Comparison of ENCODE assay signal across 8 cellular contexts in genomic region chr17:49677933-49678847, GRCh38. TPM values are rescaled to one million over a fixed set of nuclear protein-coding genes. Genes with fewer than 3 reads are reported as not detected.
DNase-seq lines count a peak whose midpoint lies in the region; ATAC-seq, FAIRE-seq and TF ChIP-seq lines count a peak whose summit lies in the region.

Gene SPOP (minus strand): TSS chr17:49678097. CDS start chr17:49622810, 55,287 bp downstream.

- peaks cover 3% of the 10 kb centered on the region; the same call in 1 of the 2 replicates for H4K20me1 ChIP-seq in OCI-LY1 (ENCODE audit: insufficient read depth, low read length)

- POLR2A ChIA-PET in Caco-2 (lab: Charles Lee), result interaction anchor here (0.5 to 1.0 kb wide), 4 partner anchors 14 to 264 kb away, joined by 3 to 8 read pairs (median 4); partner anchors contain the start of genes PHB1 and SLC35B1

- H3K27me3 ChIP-seq in Caco-2 (replicated peaks; ENCODE audit: control insufficient read depth, insufficient read depth, low read length), result no peaks in the 10 kb centered on the region
- H3K27me3 ChIP-seq in HUES64 (ENCODE audit: insufficient read depth, low read length), result no peaks in the 10 kb centered on the region
- H3K27me3 ChIP-seq in OCI-LY1 (ENCODE audit: insufficient read depth, low read length), result no peaks in the 10 kb centered on the region

- peak within 1 kb of the TSS; percentile 81 for H3K9ac ChIP-seq in HUES64 (ENCODE audit: low read depth, low read length)
- peak within 1 kb of the TSS; percentile 78 for H3K9ac ChIP-seq in OCI-LY1 (ENCODE audit: low read length)

- DNase-seq in Caco-2 (peak; percentile 100), mesothelial cell of epicardium (ENCODE audit: low spot score in 2 of 2, unreplicated experiment in 2 of 2) (peak; percentile 97 to 99)
- peak; percentile 98 for DNase-seq in activated CD8-positive, alpha-beta memory T cell treated with anti-CD3 and anti-CD28 coated beads, Interleukin-2, amount 50 U/mL, for 4 hours
- DNase-seq in stimulated activated CD8-positive, alpha-beta memory T cell treated with anti-CD3 and anti-CD28 coated beads, Interleukin-15, amount 100 ng/mL, for 48 hours (ENCODE audit: low read depth in 2 of 2), result peak; percentile 97 to 98

- H3K27me3 Mint-ChIP-seq in Caco-2 (ENCODE audit: insufficient read depth, unreplicated experiment) (no peaks in the 10 kb centered on the region), mesothelial cell of epicardium (ENCODE audit: low read depth) (peaks cover 3% of the 10 kb centered on the region)

- H3K36me3 ChIP-seq in Caco-2 (ENCODE audit: control insufficient read depth, insufficient read depth, low read length) (no peaks in the 10 kb centered on the region), HUES64 (ENCODE audit: insufficient read depth, low read length) (peaks cover 10% of the 10 kb centered on the region; the same call in 1 of the 2 replicates), OCI-LY1 (ENCODE audit: insufficient read depth, low read length) (peaks cover 19% of the 10 kb centered on the region; the same call in 1 of the 2 replicates)

- peak; percentile 63 for FAIRE-seq in endometrium (lab: Jason Lieb, UNC)

- H3K4me1 ChIP-seq in Caco-2, result peaks cover 5% of the 10 kb centered on the region; the same call in 1 of the 2 replicates
- H3K4me1 ChIP-seq in HUES64 (ENCODE audit: insufficient read depth, low read length), result peaks cover 13% of the 10 kb centered on the region
- H3K4me1 ChIP-seq in OCI-LY1 (ENCODE audit: insufficient read depth, low read length, severe bottlenecking), result peaks cover 25% of the 10 kb centered on the region

- ATAC-seq in GM21423 (IDR thresholded peaks at IDR 0.05; ENCODE audit: unreplicated experiment), result peak; percentile 80

- no TSS peak for BruUV-seq in Caco-2 (replicated peaks; lab: Mats Ljungman, UMichigan)

- peaks cover 5% of the 10 kb centered on the region; the same call in 1 of the 2 replicates for H3F3A ChIP-seq in OCI-LY1 (ENCODE audit: insufficient read depth, low read length)

- H3K9me3 Mint-ChIP-seq in Caco-2 (ENCODE audit: unreplicated experiment) (no peaks in the 10 kb centered on the region), mesothelial cell of epicardium (peaks cover 4% of the 10 kb centered on the region)

- H3K27ac Mint-ChIP-seq in Caco-2 (ENCODE audit: unreplicated experiment) (peak within 1 kb of the TSS; percentile 92), mesothelial cell of epicardium (peak within 1 kb of the TSS; percentile 98)

- intact Hi-C loops in Caco-2 (cut with micrococcal nuclease; ENCODE audit: unreplicated experiment), result loop anchor here (1.0 to 5.0 kb wide), 8 partner anchors 30 to 263 kb away; partner anchors contain the start of genes FAM117A and NGFR

- peaks cover 34% of the 10 kb centered on the region for H3K79me2 ChIP-seq in OCI-LY1 (ENCODE audit: insufficient read depth, low read length)

- peak within 1 kb of the TSS; percentile 68 for H3K4me3 ChIP-seq in Caco-2 (ENCODE audit: low read depth, low read length)
- peak within 1 kb of the TSS; percentile 82 for H3K4me3 ChIP-seq in HUES64 (ENCODE audit: low read length)
- peak within 1 kb of the TSS; percentile 71 for H3K4me3 ChIP-seq in OCI-LY1 (ENCODE audit: low read depth, low read length, poor library complexity, severe bottlenecking)

- peaks cover 24% of the 10 kb centered on the region for H3K4me1 Mint-ChIP-seq in Caco-2 (ENCODE audit: low read depth, unreplicated experiment)
- peaks cover 33% of the 10 kb centered on the region for H3K4me1 Mint-ChIP-seq in mesothelial cell of epicardium

- CTCF ChIA-PET in Caco-2 (lab: Charles Lee), result interaction anchor here (0.6 to 1.3 kb wide), 9 partner anchors 21 to 1666 kb away, joined by 3 to 44 read pairs (median 6); partner anchors contain the start of genes FAM117A and SLC35B1

- H3K27ac ChIP-seq in HUES64 (ENCODE audit: low read depth, low read length), result peak within 1 kb of the TSS; percentile 92
- H3K27ac ChIP-seq in OCI-LY1 (ENCODE audit: low read depth, low read length, poor library complexity, severe bottlenecking), result peak within 1 kb of the TSS; percentile 86

- peak within 1 kb of the TSS; percentile 99 for H3K4me2 ChIP-seq in OCI-LY1 (ENCODE audit: low read length)

- peaks cover 35% of the 10 kb centered on the region for H3K36me3 Mint-ChIP-seq in Caco-2 (ENCODE audit: insufficient read depth, unreplicated experiment)
- H3K36me3 Mint-ChIP-seq in mesothelial cell of epicardium, result peaks cover 8% of the 10 kb centered on the region

- no peaks in the 10 kb centered on the region for H3K9me3 ChIP-seq in Caco-2
- H3K9me3 ChIP-seq in HUES64 (ENCODE audit: insufficient read depth, low read depth, low read length), result peaks cover 4% of the 10 kb centered on the region; the same call in 1 of the 2 replicates
- H3K9me3 ChIP-seq in OCI-LY1 (ENCODE audit: low read length), result no peaks in the 10 kb centered on the region

- H2AFZ ChIP-seq in OCI-LY1 (ENCODE audit: low read length), result no peak within 1 kb of the TSS

- 17% methylated on average over 52 of the region's 53 CpGs for WGBS in HUES64

- no peaks in the 10 kb centered on the region for H3K9me2 ChIP-seq in OCI-LY1 (ENCODE audit: low read depth, low read length)

- H3K4me3 Mint-ChIP-seq in Caco-2 (ENCODE audit: unreplicated experiment) (peak within 1 kb of the TSS; percentile 83), mesothelial cell of epicardium (peak within 1 kb of the TSS; percentile 89)

- no peak for TF ChIP-seq CTCF in Caco-2 (IDR thresholded peaks at IDR 0.05; ENCODE audit: insufficient read depth in 1 of 2, low read depth in 1 of 2, low read length in 1 of 2, severe bottlenecking in 1 of 2, unreplicated experiment in 1 of 2)
- TF ChIP-seq CTCF in OCI-LY1 (IDR thresholded peaks at IDR 0.05; ENCODE audit: low read length), result no peak
- no peak for TF ChIP-seq CTCF in mesothelial cell of epicardium (IDR thresholded peaks at IDR 0.05; ENCODE audit: unreplicated experiment)

RNA-seq across cellular contexts. Expression of gene SPOP, which starts in this region (rescaled TPM):
- total RNA-seq in Caco-2 (2022), result 70.2 and 78.4 TPM in 2 replicates
- 27.3 TPM for polyA plus RNA-seq in HUES64 (2013, experiment 1 of 2)
- polyA plus RNA-seq in HUES64 (2013, experiment 2 of 2), result 25.2 TPM
- 60.8 to 63.5 TPM (median 62.8 TPM) in 3 replicates for total RNA-seq in mesothelial cell of epicardium

Comparison
In these comparisons a context has a peak if more than half of its experiments do, and no peak if none do; other contexts are left out.
1. Peak in every context shown above with its lines: DNase-seq, ATAC-seq, H3K4me3 ChIP-seq and H3K27ac ChIP-seq.